In genomic region chr10:50461123-50461522, GRCh38 we compare ENCODE assay signal across 20 cellular contexts.
DNase-seq lines count a peak whose midpoint lies in the region; ATAC-seq, FAIRE-seq and TF ChIP-seq lines count a peak whose summit lies in the region.
"Had no signal": no experiment of that assay in that cellular context is flagged by ENCODE, and none has a peak within 500 bp of the region (broad histone marks: within the 10 kb centered on the region; RNA-seq: fewer than 3 reads in every experiment).

No MANE protein-coding gene starts in this region.

- TF ChIP-seq POLR2A in testis (IDR thresholded peaks at IDR 0.05): no peak

- no peaks in the 10 kb centered on the region for H3K27me3 ChIP-seq in testis

- no peaks in the 10 kb centered on the region for H3K9me3 ChIP-seq in testis

- H3K4me3 ChIP-seq in testis: no peak overlapping the region
- H3K4me3 ChIP-seq: GM23248 had no signal

- H3K27ac ChIP-seq in VCaP (peak overlapping the region; percentile 33; the same call in 1 of the 2 replicates), testis (no peak overlapping the region)
- H3K27ac ChIP-seq: 22Rv1, GM23248 had no signal

- ATAC-seq in left colon (peak; percentile 90), GM18498 (IDR thresholded peaks at IDR 0.05; ENCODE audit: unreplicated experiment) (no peak)

- H3K36me3 ChIP-seq in testis (ENCODE audit: low read depth, missing control alignments): no peaks in the 10 kb centered on the region

- TF ChIP-seq CTCF in VCaP (conservative IDR thresholded peaks at IDR 0.05) (no peak), testis (IDR thresholded peaks at IDR 0.05) (no peak)

- FAIRE-seq in A204.1 (lab: Jason Lieb, UNC): peak; percentile 58
- FAIRE-seq: GM12891, GM19239, H1 had no signal

- intact Hi-C loops in left colon (cut with DNase I, micrococcal nuclease) (no loop called here), testis (cut with DNase I; ENCODE audit: low total_unique reads) (no loop called here), head of caudate nucleus (cut with DNase I) (no loop called here)

- no peaks in the 10 kb centered on the region for H3K4me1 ChIP-seq in testis

- DNase-seq in left colon (no peak), testis (no peak), head of caudate nucleus (no peak)
- DNase-seq: C1 segment of cervical spinal cord; Calu3; CD4-positive, alpha-beta memory T cell; COR-L47; DMS53; DMS79 treated with DMSO at 0.1 percent for 48 hours; GF-D8; GM23248; H7; HCEC 1CT had no signal

- WGBS in testis, 2 donors: 86 to 93% methylated on average over 1 of the region's 1 CpG
